Comparison of ENCODE assay signal across 10 cellular contexts in the genomic region with DNA sequence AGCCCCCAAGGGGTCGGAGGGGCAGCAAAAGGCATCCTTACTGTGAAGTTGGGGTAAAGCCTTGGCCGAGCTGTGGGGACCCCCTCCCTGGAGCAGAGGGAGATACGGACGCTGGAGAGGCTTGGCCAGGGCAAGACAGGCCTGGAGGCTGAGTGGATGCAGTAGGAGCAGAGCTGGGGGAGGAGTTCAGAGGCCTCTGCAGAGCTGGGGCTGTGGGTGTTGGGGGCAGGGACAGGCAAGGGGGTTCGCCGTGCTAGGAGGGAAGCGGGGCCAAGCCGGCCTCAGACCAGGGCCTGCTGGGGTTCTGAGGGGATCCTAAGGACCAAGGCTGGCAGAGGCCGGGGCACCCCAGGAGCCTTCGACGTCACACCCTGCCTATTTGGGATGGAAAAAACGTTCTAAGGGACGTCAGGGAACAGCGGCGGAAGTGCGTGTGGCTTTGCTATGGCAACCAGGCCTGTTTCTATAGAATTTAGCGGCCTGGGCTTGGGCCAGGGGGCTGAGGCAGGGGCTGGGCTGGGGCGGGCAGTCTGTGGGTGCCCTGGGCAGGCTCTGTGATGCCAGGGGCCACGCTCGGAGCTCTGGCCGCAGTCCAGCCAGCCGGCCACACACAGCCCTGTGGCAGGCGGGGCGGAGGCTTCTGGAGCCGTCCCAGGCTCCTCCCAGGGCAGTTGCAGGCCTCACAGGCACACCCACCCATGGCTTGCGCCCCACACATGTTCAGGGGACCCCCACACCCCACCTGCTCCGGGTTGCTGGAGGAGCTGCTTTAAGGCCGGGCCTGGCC. TPM values are rescaled to one million over a fixed set of nuclear protein-coding genes. Genes with fewer than 3 reads are reported as not detected.
DNase-seq lines count a peak whose midpoint lies in the region; ATAC-seq and TF ChIP-seq lines count a peak whose summit lies in the region.
"Had no signal": no experiment of that assay in that cellular context is flagged by ENCODE, and none has a peak within 500 bp of the region (broad histone marks: within the 10 kb centered on the region; RNA-seq: fewer than 3 reads in every experiment).

No MANE protein-coding gene starts in this region.

- intact Hi-C loops in Caco-2 (cut with micrococcal nuclease; ENCODE audit: unreplicated experiment), result no loop called here

- H3K9me3 ChIP-seq in mucosa of rectum (ENCODE audit: control insufficient read depth in 2 of 2, low read length in 2 of 2) (no peaks in the 10 kb centered on the region), Caco-2 (no peaks in the 10 kb centered on the region)

- peak overlapping the region; percentile 51 for H3K27ac Mint-ChIP-seq in activated T-cell treated with anti-CD3 and anti-CD28 coated beads, Interleukin-2, amount 50 U/mL, for 72 hours
- H3K27ac Mint-ChIP-seq in immature natural killer cell (no peak overlapping the region), Caco-2 (ENCODE audit: unreplicated experiment) (no peak overlapping the region)
- H3K27ac Mint-ChIP-seq: activated naive CD8-positive, alpha-beta T cell had no signal

- peaks cover 4% of the 10 kb centered on the region in 2 donors for H3K36me3 Mint-ChIP-seq in activated T-cell treated with anti-CD3 and anti-CD28 coated beads, Interleukin-2, amount 50 U/mL, for 72 hours (ENCODE audit: insufficient read depth in 2 of 2)
- no peaks in the 10 kb centered on the region for H3K36me3 Mint-ChIP-seq in immature natural killer cell
- H3K36me3 Mint-ChIP-seq in Caco-2 (ENCODE audit: insufficient read depth, unreplicated experiment), result peaks cover 30% of the 10 kb centered on the region

- H3K9ac ChIP-seq in mucosa of rectum (ENCODE audit: low read depth in 1 of 2, low read length in 2 of 2), result peak overlapping the region; percentile 23 to 54

- 22% methylated on average over 28 of the region's 28 CpGs for WGBS in urinary bladder

- CTCF ChIA-PET in Caco-2 (lab: Charles Lee), result no interaction called here

- H3K4me3 ChIP-seq in mucosa of rectum (ENCODE audit: low read length in 2 of 2) (peak overlapping the region; percentile 2 to 19), urinary bladder (ENCODE audit: low read depth, low read length) (peak overlapping the region; percentile 14), Caco-2 (ENCODE audit: low read depth, low read length) (no peak overlapping the region)

- POLR2A ChIA-PET in Caco-2 (lab: Charles Lee), result no interaction called here

- DNase-seq in activated T-cell treated with anti-CD3 and anti-CD28 coated beads, Interleukin-2, amount 50 U/mL, for 72 hours, result no peak
- no peak for DNase-seq in activated T-cell treated with anti-CD3 and anti-CD28 coated beads for 4 hours
- DNase-seq in dermis blood vessel endothelial cell, result peak; percentile 83
- no peak for DNase-seq in immature natural killer cell
- DNase-seq in Caco-2, result no peak
- no peak for DNase-seq in stimulated activated CD8-positive, alpha-beta memory T cell treated with anti-CD3 and anti-CD28 coated beads, Interleukin-4, amount 100 ng/mL, for 48 hours
- DNase-seq: NCI-H526 treated with DMSO at 0.1 percent for 48 hours had no signal

- no peaks in the 10 kb centered on the region for H3K27me3 ChIP-seq in mucosa of rectum (ENCODE audit: control insufficient read depth in 2 of 2, insufficient read depth in 2 of 2, low read length in 2 of 2)
- no peaks in the 10 kb centered on the region for H3K27me3 ChIP-seq in Caco-2 (replicated peaks; ENCODE audit: control insufficient read depth, insufficient read depth, low read length)

- peaks cover 23% of the 10 kb centered on the region for H3K4me1 Mint-ChIP-seq in activated T-cell treated with anti-CD3 and anti-CD28 coated beads, Interleukin-2, amount 50 U/mL, for 72 hours (ENCODE audit: low read depth)
- H3K4me1 Mint-ChIP-seq in immature natural killer cell (peaks cover 33 to 36% of the 10 kb centered on the region in 2 donors), Caco-2 (ENCODE audit: low read depth, unreplicated experiment) (peaks cover 25% of the 10 kb centered on the region)

- H3K36me3 ChIP-seq in mucosa of rectum (ENCODE audit: control insufficient read depth in 2 of 2, insufficient read depth in 2 of 2, low read length in 2 of 2) (no peaks in the 10 kb centered on the region), urinary bladder (ENCODE audit: insufficient read depth) (no peaks in the 10 kb centered on the region), Caco-2 (ENCODE audit: control insufficient read depth, insufficient read depth, low read length) (no peaks in the 10 kb centered on the region; the same call in 1 of the 2 replicates)

- TF ChIP-seq CTCF in Caco-2 (IDR thresholded peaks at IDR 0.05; ENCODE audit: insufficient read depth in 1 of 2, low read depth in 1 of 2, low read length in 1 of 2, severe bottlenecking in 1 of 2, unreplicated experiment in 1 of 2), result no peak

- peak overlapping the region; percentile 66 to 80 for H3K27ac ChIP-seq in mucosa of rectum (ENCODE audit: low read depth in 2 of 2, low read length in 2 of 2)
- peak overlapping the region; percentile 30 for H3K27ac ChIP-seq in urinary bladder (ENCODE audit: low read depth)

- no peak overlapping the region for H3K4me3 Mint-ChIP-seq in activated T-cell treated with anti-CD3 and anti-CD28 coated beads, Interleukin-2, amount 50 U/mL, for 72 hours
- H3K4me3 Mint-ChIP-seq in immature natural killer cell (no peak overlapping the region), Caco-2 (ENCODE audit: unreplicated experiment) (no peak overlapping the region)
- H3K4me3 Mint-ChIP-seq: activated naive CD8-positive, alpha-beta T cell had no signal

- H3K4me1 ChIP-seq in mucosa of rectum (ENCODE audit: control insufficient read depth in 2 of 2, insufficient read depth in 2 of 2, low read length in 2 of 2), result peaks cover 63 to 78% of the 10 kb centered on the region in 2 donors
- peaks cover 5% of the 10 kb centered on the region for H3K4me1 ChIP-seq in urinary bladder (ENCODE audit: insufficient read depth)
- H3K4me1 ChIP-seq in Caco-2, result peaks cover 15% of the 10 kb centered on the region

- no peaks in the 10 kb centered on the region for H3K27me3 Mint-ChIP-seq in activated T-cell treated with anti-CD3 and anti-CD28 coated beads, Interleukin-2, amount 50 U/mL, for 72 hours (ENCODE audit: low read depth)
- H3K27me3 Mint-ChIP-seq in immature natural killer cell (ENCODE audit: low read depth in 3 of 3) (peaks cover 7 to 12% (median 9%) of the 10 kb centered on the region in 3 donors), Caco-2 (ENCODE audit: insufficient read depth, unreplicated experiment) (peaks cover 3% of the 10 kb centered on the region)
- H3K27me3 Mint-ChIP-seq: activated naive CD8-positive, alpha-beta T cell had no signal

- no TSS peak for BruUV-seq in Caco-2 (replicated peaks; lab: Mats Ljungman, UMichigan)

- H3K9me3 Mint-ChIP-seq in activated T-cell treated with anti-CD3 and anti-CD28 coated beads, Interleukin-2, amount 50 U/mL, for 72 hours, result no peaks in the 10 kb centered on the region
- H3K9me3 Mint-ChIP-seq in immature natural killer cell (no peaks in the 10 kb centered on the region), Caco-2 (ENCODE audit: unreplicated experiment) (no peaks in the 10 kb centered on the region)

- ATAC-seq in activated T-cell treated with anti-CD3 and anti-CD28 coated beads, Interleukin-2, amount 50 U/mL, for 72 hours (replicated peaks in 1 of 2), result no peak

RNA-seq across cellular contexts. Expression of gene TRAF7, which starts 3.7 kb away (rescaled TPM):
- 10 to 100 TPM; 66.4 to 72.9 TPM for total RNA-seq in activated T-cell treated with anti-CD3 and anti-CD28 coated beads, Interleukin-2, amount 50 U/mL, for 72 hours
- 110 and 171 TPM in 2 replicates for total RNA-seq in dermis blood vessel endothelial cell
- total RNA-seq in urinary bladder, result 21.9 TPM
- polyA plus RNA-seq in urinary bladder, result 57.0 TPM
- polyA plus RNA-seq in immature natural killer cell, result 1 to 10 TPM; 5.2 to 6.9 (median 5.6) TPM
- 61.4 and 66.3 TPM in 2 replicates for total RNA-seq in Caco-2 (2022)

RNA-seq across cellular contexts. Expression of gene RAB26, which starts 10.8 kb away (rescaled TPM):
- 1 to 10 TPM in 1 of 2 donors, under 1 TPM in 1; 0.82 to 2.0 TPM for total RNA-seq in activated T-cell treated with anti-CD3 and anti-CD28 coated beads, Interleukin-2, amount 50 U/mL, for 72 hours
- total RNA-seq in dermis blood vessel endothelial cell (0.34 and 0.84 TPM in 2 replicates), urinary bladder (0.63 TPM), Caco-2 (2022) (1.0 and 1.2 TPM in 2 replicates)
- polyA plus RNA-seq in urinary bladder (0.63 TPM), immature natural killer cell (1 to 10 TPM in 1 of 3 donors, under 1 TPM in 1, not detected in 1; 0.34 to 1.4 TPM)

RNA-seq across cellular contexts. Expression of gene PKD1, which starts 23.5 kb away (rescaled TPM):
- 10 to 100 TPM; 90.2 to 95.7 TPM for total RNA-seq in activated T-cell treated with anti-CD3 and anti-CD28 coated beads, Interleukin-2, amount 50 U/mL, for 72 hours
- 55.6 and 77.1 TPM in 2 replicates for total RNA-seq in dermis blood vessel endothelial cell
- 79.5 TPM for total RNA-seq in urinary bladder
- polyA plus RNA-seq in urinary bladder, result 197 TPM
- polyA plus RNA-seq in immature natural killer cell, result 1 to 10 TPM; 2.7 to 6.7 (median 2.8) TPM
- 70.5 and 76.2 TPM in 2 replicates for total RNA-seq in Caco-2 (2022)

RNA-seq across cellular contexts. Expression of gene CASKIN1, which starts 37.2 kb away (rescaled TPM):
- 1 to 10 TPM in 1 of 2 donors, under 1 TPM in 1; 0.89 to 2.1 TPM for total RNA-seq in activated T-cell treated with anti-CD3 and anti-CD28 coated beads, Interleukin-2, amount 50 U/mL, for 72 hours
- total RNA-seq in dermis blood vessel endothelial cell, result 0.05 and 0.17 TPM in 2 replicates
- 0.69 TPM for total RNA-seq in urinary bladder
- polyA plus RNA-seq in urinary bladder, result 0.48 TPM
- not detected for polyA plus RNA-seq in immature natural killer cell
- total RNA-seq in Caco-2 (2022), result 6.6 and 10.8 TPM in 2 replicates

RNA-seq across cellular contexts. Expression of gene MLST8, which starts 46.0 kb away (rescaled TPM):
- total RNA-seq in activated T-cell treated with anti-CD3 and anti-CD28 coated beads, Interleukin-2, amount 50 U/mL, for 72 hours, result 10 to 100 TPM; 54.9 to 65.6 TPM
- total RNA-seq in dermis blood vessel endothelial cell, result 16.0 and 25.6 TPM in 2 replicates
- total RNA-seq in urinary bladder, result 9.3 TPM
- 50.4 TPM for polyA plus RNA-seq in urinary bladder
- 10 to 100 TPM; 22.5 to 39.1 (median 36.9) TPM for polyA plus RNA-seq in immature natural killer cell
- total RNA-seq in Caco-2 (2022), result 53.1 and 59.7 TPM in 2 replicates
